In genomic region chr12:130414381-130414780, GRCh38 we compare ENCODE assay signal across 9 cellular contexts.
"Had no signal": no experiment of that assay in that cellular context is flagged by ENCODE, and none has a peak within 500 bp of the region (broad histone marks: within the 10 kb centered on the region; RNA-seq: fewer than 3 reads in every experiment).

No MANE protein-coding gene starts in this region.

- H3K27ac ChIP-seq: GM23248, HL-60 had no signal

- H3K36me3 ChIP-seq: HAP-1 had no signal

- H3K27me3 Mint-ChIP-seq: IgD-negative memory B cell had no signal

- H3K4me1 Mint-ChIP-seq: IgD-negative memory B cell had no signal

- H3K4me3 ChIP-seq: GM23248, HAP-1 had no signal

- H3K4me3 Mint-ChIP-seq: HFFc6 had no signal

- H3K9me3 ChIP-seq: HAP-1 had no signal

- ATAC-seq: HCT116, HepG2 had no signal

- H3K4me1 ChIP-seq: HAP-1 had no signal

- DNase-seq: GM23248, GOT3, H7, HFFc6 had no signal

- H3K27ac Mint-ChIP-seq: HFFc6, IgD-negative memory B cell had no signal

- H3K9me3 Mint-ChIP-seq: IgD-negative memory B cell had no signal

- H3K36me3 Mint-ChIP-seq: IgD-negative memory B cell had no signal
